1 cellular context compared by ENCODE assay signal in the genomic region with DNA sequence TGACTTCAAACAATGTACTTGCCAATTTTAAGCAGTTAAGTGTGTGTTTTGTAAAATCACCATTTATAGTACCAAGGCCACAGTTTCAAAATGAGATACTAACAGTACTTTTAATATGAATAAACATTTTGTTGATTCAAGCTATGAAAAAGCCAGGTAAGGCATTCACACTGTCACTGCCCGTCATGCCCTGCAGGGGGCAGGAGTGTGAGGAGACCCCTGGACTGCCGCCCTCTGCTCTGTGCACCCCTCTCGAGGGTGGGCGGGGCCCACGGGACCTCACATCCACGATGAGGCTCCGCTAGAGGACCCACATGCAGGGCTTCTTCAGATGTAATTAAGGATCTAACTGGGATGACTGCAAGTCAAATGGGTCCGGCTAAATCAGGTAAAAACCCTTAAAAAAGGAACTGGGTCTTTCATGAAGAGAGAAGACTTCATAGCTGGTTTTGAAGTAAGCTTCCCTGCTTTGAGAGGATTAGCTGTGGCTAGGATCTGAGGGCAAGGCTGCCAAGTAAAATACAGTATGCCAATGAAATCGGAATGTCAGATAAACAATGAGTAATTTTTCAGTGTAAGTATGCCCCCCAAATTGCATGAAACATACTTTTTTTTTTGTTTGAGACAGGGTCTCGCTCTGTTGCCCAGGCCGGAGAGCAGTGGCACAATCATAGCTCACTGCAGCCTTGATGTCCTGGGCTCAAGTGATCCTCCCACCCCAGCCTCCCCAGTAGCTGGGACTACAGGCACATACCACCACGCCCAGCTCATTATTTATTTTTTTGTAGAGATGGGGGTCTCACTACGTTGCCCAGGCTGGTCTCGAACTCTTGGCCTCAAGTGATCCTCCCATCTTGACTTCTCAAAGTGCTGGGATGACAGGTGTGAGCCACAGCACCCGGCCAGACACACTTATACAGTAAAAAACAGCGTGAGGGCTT.
TF ChIP-seq lines count a peak whose summit lies in the region.

No MANE protein-coding gene starts in this region.

TF ChIP-seq in H1, 55 proteins besides CTCF, POLR2A, EP300 and RAD21:
- TF ChIP-seq SIN3A (conservative IDR thresholded peaks at IDR 0.05 in 1 of 2, IDR thresholded peaks at IDR 0.05 in 1 of 2; ENCODE audit: low read depth in 1 of 2, low read length in 2 of 2) = no peak
- peak; percentile 32; the same call in 1 of the 2 replicates for TF ChIP-seq CREB1 (IDR thresholded peaks at IDR 0.05)
